In genomic region chr3:37985637-37986320, GRCh38 we compare ENCODE assay signal across 13 cellular contexts. TPM values are rescaled to one million over a fixed set of nuclear protein-coding genes. Genes with fewer than 3 reads are reported as not detected.
DNase-seq lines count a peak whose midpoint lies in the region; ATAC-seq and TF ChIP-seq lines count a peak whose summit lies in the region.
"Had no signal": no experiment of that assay in that cellular context is flagged by ENCODE, and none has a peak within 500 bp of the region (broad histone marks: within the 10 kb centered on the region; RNA-seq: fewer than 3 reads in every experiment).

No MANE protein-coding gene starts in this region.

- intact Hi-C loops in esophagus squamous epithelium (cut with DNase I) = no loop called here

- no peaks in the 10 kb centered on the region for H3K9me3 Mint-ChIP-seq in activated CD8-positive, alpha-beta memory T cell treated with anti-CD3 and anti-CD28 coated beads, Interleukin-2, amount 10 ng/mL, durations not matched to agents 7 days and 5 days (ENCODE audit: low read depth)
- no peaks in the 10 kb centered on the region for H3K9me3 Mint-ChIP-seq in activated CD8-positive, alpha-beta T cell treated with anti-CD3 and anti-CD28 coated beads, Interleukin-2, amount 10 ng/mL, durations not matched to agents 7 days and 5 days (ENCODE audit: insufficient read depth)
- H3K9me3 Mint-ChIP-seq: T-helper 2 cell treated with Interferon-gamma antibody and Interleukin-4, amounts not matched to agents 5 μg/mL and 100 μg/mL, for 36 hours had no signal

- H3K27me3 Mint-ChIP-seq in activated CD8-positive, alpha-beta memory T cell treated with anti-CD3 and anti-CD28 coated beads, Interleukin-2, amount 10 ng/mL, durations not matched to agents 7 days and 5 days = no peaks in the 10 kb centered on the region
- peaks cover 3% of the 10 kb centered on the region for H3K27me3 Mint-ChIP-seq in activated CD8-positive, alpha-beta T cell treated with anti-CD3 and anti-CD28 coated beads, Interleukin-2, amount 10 ng/mL, durations not matched to agents 7 days and 5 days (ENCODE audit: low read depth)

- no peak overlapping the region for H3K27ac Mint-ChIP-seq in activated CD8-positive, alpha-beta memory T cell treated with anti-CD3 and anti-CD28 coated beads, Interleukin-2, amount 10 ng/mL, durations not matched to agents 7 days and 5 days
- no peak overlapping the region for H3K27ac Mint-ChIP-seq in activated CD8-positive, alpha-beta T cell treated with anti-CD3 and anti-CD28 coated beads, Interleukin-2, amount 10 ng/mL, durations not matched to agents 7 days and 5 days
- H3K27ac Mint-ChIP-seq: T-helper 2 cell treated with Interferon-gamma antibody and Interleukin-4, amounts not matched to agents 5 μg/mL and 100 μg/mL, for 36 hours had no signal

- no peak for TF ChIP-seq EP300 in upper lobe of left lung (IDR thresholded peaks at IDR 0.05)

- TF ChIP-seq POLR2A in esophagus squamous epithelium (IDR thresholded peaks at IDR 0.05) (no peak), upper lobe of left lung (IDR thresholded peaks at IDR 0.05) (no peak)

- POLR2A ChIA-PET in activated CD8-positive, alpha-beta T cell treated with anti-CD3 and anti-CD28 coated beads, Interleukin-2, amount 10 ng/mL, durations not matched to agents 7 days and 5 days (lab: Charles Lee) = no interaction called here

- peak; percentile 43 for DNase-seq in activated CD8-positive, alpha-beta memory T cell treated with anti-CD3 and anti-CD28 coated beads for 24 hours
- no peak for DNase-seq in activated CD8-positive, alpha-beta memory T cell treated with anti-CD3 and anti-CD28 coated beads, Interleukin-2, amount 10 ng/mL, durations not matched to agents 7 days and 5 days
- no peak for DNase-seq in esophagus squamous epithelium (lab: John Stamatoyannopoulos, UW)
- DNase-seq in mucosa of gallbladder (ENCODE audit: low spot score) = peak; percentile 85
- DNase-seq in upper lobe of left lung = peak in 1 of 2 donors; percentile 85
- DNase-seq in germinal center (ENCODE audit: low spot score) = no peak
- no peak for DNase-seq in glomerular visceral epithelial cell (ENCODE audit: extremely low spot score)
- no peak for DNase-seq in activated CD8-positive, alpha-beta T cell treated with anti-CD3 and anti-CD28 coated beads, Interleukin-2, amount 10 ng/mL, durations not matched to agents 7 days and 5 days
- DNase-seq: erythroblast, NCI-H2029 treated with DMSO at 0.1 percent for 48 hours, retina had no signal

- WGBS in esophagus squamous epithelium, 2 donors = 51 to 64% methylated on average over 7 to 8 of the region's 8 CpGs
- WGBS in upper lobe of left lung, 2 donors = 71 to 76% methylated on average over 8 of the region's 8 CpGs

- no peak for ATAC-seq in activated CD8-positive, alpha-beta memory T cell treated with anti-CD3 and anti-CD28 coated beads, Interleukin-2, amount 10 ng/mL, durations not matched to agents 7 days and 5 days
- peak in 1 of 2 donors; percentile 9 for ATAC-seq in upper lobe of left lung (ENCODE audit: low FRiP score in 2 of 2)
- no peak for ATAC-seq in activated CD8-positive, alpha-beta T cell treated with anti-CD3 and anti-CD28 coated beads, Interleukin-2, amount 10 ng/mL, durations not matched to agents 7 days and 5 days

- H3K4me1 ChIP-seq in esophagus squamous epithelium = peaks cover 2 to 56% (median 37%) of the 10 kb centered on the region in 3 donors
- peaks cover 10 to 34% (median 19%) of the 10 kb centered on the region in 4 donors for H3K4me1 ChIP-seq in upper lobe of left lung

- H3K27ac ChIP-seq in esophagus squamous epithelium (peak overlapping the region in 3 of 4 donors; percentile 12 to 48 (median 28)), upper lobe of left lung (peak overlapping the region; percentile 39 to 86 (median 59))

- TF ChIP-seq CTCF in esophagus squamous epithelium (IDR thresholded peaks at IDR 0.05) = no peak
- TF ChIP-seq CTCF in upper lobe of left lung (IDR thresholded peaks at IDR 0.05) = no peak

- CTCF ChIA-PET in activated CD8-positive, alpha-beta memory T cell treated with anti-CD3 and anti-CD28 coated beads, Interleukin-2, amount 10 ng/mL, durations not matched to agents 7 days and 5 days (lab: Charles Lee) = interaction anchor here (1.0 to 3.8 kb wide), 3 partner anchors 11 to 18 kb away, joined by 4 to 26 read pairs (median 9); no protein-coding TSS in a partner anchor
- CTCF ChIA-PET in activated CD8-positive, alpha-beta T cell treated with anti-CD3 and anti-CD28 coated beads, Interleukin-2, amount 10 ng/mL, durations not matched to agents 7 days and 5 days (lab: Charles Lee) = interaction anchor here (1.2 to 3.3 kb wide), 3 partner anchors 11 to 130 kb away, joined by 4 to 21 read pairs (median 4); no protein-coding TSS in a partner anchor

- H3K36me3 Mint-ChIP-seq in activated CD8-positive, alpha-beta memory T cell treated with anti-CD3 and anti-CD28 coated beads, Interleukin-2, amount 10 ng/mL, durations not matched to agents 7 days and 5 days = no peaks in the 10 kb centered on the region
- no peaks in the 10 kb centered on the region for H3K36me3 Mint-ChIP-seq in activated CD8-positive, alpha-beta T cell treated with anti-CD3 and anti-CD28 coated beads, Interleukin-2, amount 10 ng/mL, durations not matched to agents 7 days and 5 days (ENCODE audit: low read depth)

- H3K27me3 ChIP-seq in esophagus squamous epithelium (no peaks in the 10 kb centered on the region), upper lobe of left lung (no peaks in the 10 kb centered on the region)

- no peak overlapping the region for H3K4me3 ChIP-seq in esophagus squamous epithelium
- H3K4me3 ChIP-seq in upper lobe of left lung = no peak overlapping the region

- no peaks in the 10 kb centered on the region for H3K4me1 Mint-ChIP-seq in activated CD8-positive, alpha-beta memory T cell treated with anti-CD3 and anti-CD28 coated beads, Interleukin-2, amount 10 ng/mL, durations not matched to agents 7 days and 5 days
- no peaks in the 10 kb centered on the region for H3K4me1 Mint-ChIP-seq in activated CD8-positive, alpha-beta T cell treated with anti-CD3 and anti-CD28 coated beads, Interleukin-2, amount 10 ng/mL, durations not matched to agents 7 days and 5 days (ENCODE audit: low read depth)

- H3K4me3 Mint-ChIP-seq in activated CD8-positive, alpha-beta memory T cell treated with anti-CD3 and anti-CD28 coated beads, Interleukin-2, amount 10 ng/mL, durations not matched to agents 7 days and 5 days = no peak overlapping the region
- H3K4me3 Mint-ChIP-seq in activated CD8-positive, alpha-beta T cell treated with anti-CD3 and anti-CD28 coated beads, Interleukin-2, amount 10 ng/mL, durations not matched to agents 7 days and 5 days = no peak overlapping the region
- H3K4me3 Mint-ChIP-seq: T-helper 2 cell treated with Interferon-gamma antibody and Interleukin-4, amounts not matched to agents 5 μg/mL and 100 μg/mL, for 36 hours had no signal

- H3K9me3 ChIP-seq in esophagus squamous epithelium (no peaks in the 10 kb centered on the region), upper lobe of left lung (no peaks in the 10 kb centered on the region)

- H3K36me3 ChIP-seq in esophagus squamous epithelium (peaks cover 0 to 22% (median under 1%) of the 10 kb centered on the region in 3 donors), upper lobe of left lung (peaks cover 0 to 24% (median 3%) of the 10 kb centered on the region in 4 donors)

RNA-seq across cellular contexts. Expression of gene VILL, which starts 4.8 kb away (rescaled TPM):
- total RNA-seq in activated CD8-positive, alpha-beta memory T cell treated with anti-CD3 and anti-CD28 coated beads, Interleukin-2, amount 10 ng/mL, durations not matched to agents 7 days and 5 days = 10 to 100 TPM; 15.4 to 18.3 TPM
- 10 to 100 TPM in 1 of 4 donors, 1 to 10 TPM in 3; 5.5 to 13.0 (median 6.1) TPM for total RNA-seq in esophagus squamous epithelium
- total RNA-seq in mucosa of gallbladder = 131 TPM
- total RNA-seq in upper lobe of left lung = 10 to 100 TPM in 5 of 6 donors, 1 to 10 TPM in 1; 5.6 to 41.9 (median 19.0) TPM
- total RNA-seq in activated CD8-positive, alpha-beta T cell treated with anti-CD3 and anti-CD28 coated beads, Interleukin-2, amount 10 ng/mL, durations not matched to agents 7 days and 5 days = 10 to 100 TPM; 14.6 to 15.1 TPM

RNA-seq across cellular contexts. Expression of gene PLCD1, which starts 43.7 kb away (rescaled TPM):
- 10 to 100 TPM; 12.3 to 20.6 TPM for total RNA-seq in activated CD8-positive, alpha-beta memory T cell treated with anti-CD3 and anti-CD28 coated beads, Interleukin-2, amount 10 ng/mL, durations not matched to agents 7 days and 5 days
- total RNA-seq in esophagus squamous epithelium = 10 to 100 TPM; 24.2 to 37.9 (median 35.0) TPM
- 43.9 TPM for total RNA-seq in mucosa of gallbladder
- 10 to 100 TPM; 20.8 to 80.1 (median 36.1) TPM for total RNA-seq in upper lobe of left lung
- total RNA-seq in activated CD8-positive, alpha-beta T cell treated with anti-CD3 and anti-CD28 coated beads, Interleukin-2, amount 10 ng/mL, durations not matched to agents 7 days and 5 days = 10 to 100 TPM in 1 of 2 experiments, 1 to 10 TPM in 1; 9.7 to 10.1 TPM

RNA-seq across cellular contexts. Expression of gene DLEC1, which starts 53.2 kb away (rescaled TPM):
- 1 to 10 TPM in 1 of 2 experiments, under 1 TPM in 1; 0.26 to 1.1 TPM for total RNA-seq in activated CD8-positive, alpha-beta memory T cell treated with anti-CD3 and anti-CD28 coated beads, Interleukin-2, amount 10 ng/mL, durations not matched to agents 7 days and 5 days
- total RNA-seq in esophagus squamous epithelium (under 1 TPM in 1 of 4 donors, not detected in 3; 0.19 TPM), mucosa of gallbladder (4.7 TPM), upper lobe of left lung (10 to 100 TPM in 3 of 6 donors, 1 to 10 TPM in 3; 2.3 to 34.8 (median 14.3) TPM)
- under 1 TPM; 0.26 to 0.60 TPM for total RNA-seq in activated CD8-positive, alpha-beta T cell treated with anti-CD3 and anti-CD28 coated beads, Interleukin-2, amount 10 ng/mL, durations not matched to agents 7 days and 5 days
- total RNA-seq: A172 had no signal

Comparison
In these comparisons a context has a peak if more than half of its experiments do, and no peak if none do; other contexts are left out.
1. DNase-seq: peak in activated CD8-positive, alpha-beta memory T cell treated with anti-CD3 and anti-CD28 coated beads for 24 hours (single experiment) and mucosa of gallbladder (single experiment); none in activated CD8-positive, alpha-beta memory T cell treated with anti-CD3 and anti-CD28 coated beads, Interleukin-2, amount 10 ng/mL, durations not matched to agents 7 days and 5 days (single experiment), esophagus squamous epithelium (single experiment), germinal center (single experiment), glomerular visceral epithelial cell (single experiment) and activated CD8-positive, alpha-beta T cell treated with anti-CD3 and anti-CD28 coated beads, Interleukin-2, amount 10 ng/mL, durations not matched to agents 7 days and 5 days (single experiment).